Comparison of ENCODE assay signal across 1 cellular context in the genomic region with DNA sequence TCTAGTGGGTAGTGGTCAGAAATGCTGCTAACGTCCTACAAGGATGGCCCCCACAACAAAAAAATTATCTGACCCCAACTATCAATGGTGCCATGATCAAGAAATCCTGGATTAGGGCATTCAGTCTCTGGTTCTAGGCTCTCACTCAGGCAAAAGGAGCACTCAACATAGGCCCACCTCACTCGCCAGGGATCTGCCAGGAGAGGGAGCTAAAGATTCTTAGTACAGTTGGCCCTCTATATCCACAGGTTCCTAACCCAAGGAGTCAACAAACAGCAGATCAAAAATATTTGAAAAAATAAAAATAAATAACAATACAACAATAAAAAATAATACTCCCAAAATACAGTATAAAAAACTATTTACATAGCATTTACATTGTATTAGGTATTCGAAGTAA.
TF ChIP-seq lines count a peak whose summit lies in the region.

No MANE protein-coding gene starts in this region.

TF ChIP-seq in liver, 16 proteins besides CTCF, POLR2A, EP300 and RAD21 (continued from another document):
- TF ChIP-seq, protein P1, sequence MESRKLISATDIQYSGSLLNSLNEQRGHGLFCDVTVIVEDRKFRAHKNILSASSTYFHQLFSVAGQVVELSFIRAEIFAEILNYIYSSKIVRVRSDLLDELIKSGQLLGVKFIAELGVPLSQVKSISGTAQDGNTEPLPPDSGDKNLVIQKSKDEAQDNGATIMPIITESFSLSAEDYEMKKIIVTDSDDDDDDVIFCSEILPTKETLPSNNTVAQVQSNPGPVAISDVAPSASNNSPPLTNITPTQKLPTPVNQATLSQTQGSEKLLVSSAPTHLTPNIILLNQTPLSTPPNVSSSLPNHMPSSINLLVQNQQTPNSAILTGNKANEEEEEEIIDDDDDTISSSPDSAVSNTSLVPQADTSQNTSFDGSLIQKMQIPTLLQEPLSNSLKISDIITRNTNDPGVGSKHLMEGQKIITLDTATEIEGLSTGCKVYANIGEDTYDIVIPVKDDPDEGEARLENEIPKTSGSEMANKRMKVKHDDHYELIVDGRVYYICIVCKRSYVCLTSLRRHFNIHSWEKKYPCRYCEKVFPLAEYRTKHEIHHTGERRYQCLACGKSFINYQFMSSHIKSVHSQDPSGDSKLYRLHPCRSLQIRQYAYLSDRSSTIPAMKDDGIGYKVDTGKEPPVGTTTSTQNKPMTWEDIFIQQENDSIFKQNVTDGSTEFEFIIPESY (IDR thresholded peaks at IDR 0.05) = no peak
